ENCODE assay signal across 6 cellular contexts in the genomic region with DNA sequence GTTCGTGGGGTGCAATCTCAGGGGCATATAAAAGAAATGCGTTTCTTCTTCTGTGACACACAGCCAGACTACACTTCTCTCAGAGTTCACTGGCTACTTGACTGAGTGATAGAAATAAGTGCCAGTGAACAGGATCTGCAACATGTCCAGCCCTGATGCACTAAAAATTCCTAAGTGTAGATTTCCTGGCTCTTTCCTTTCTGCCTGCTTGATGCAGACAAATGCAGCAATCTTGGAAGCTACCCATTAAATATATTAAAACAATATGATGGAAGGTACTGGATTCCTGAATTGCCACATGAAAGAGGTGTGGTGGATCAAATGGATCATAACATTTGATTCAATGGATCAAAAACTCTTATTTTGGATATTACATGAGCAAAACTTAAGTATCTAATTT.
"Had no signal": no experiment of that assay in that cellular context is flagged by ENCODE, and none has a peak within 500 bp of the region (broad histone marks: within the 10 kb centered on the region; RNA-seq: fewer than 3 reads in every experiment).

No MANE protein-coding gene starts in this region.

- H3K4me3 Mint-ChIP-seq: GM23338, H9 had no signal

- H3K4me3 ChIP-seq: GM23338, K562 had no signal

- H3K27ac Mint-ChIP-seq: GM23338, H9 had no signal

- ATAC-seq: GM23338, K562 had no signal

- H3K4me2 ChIP-seq: GM23338 had no signal

- DNase-seq: H9, HCEC 1CT, IMR-90, KG1 had no signal

- H2AFZ ChIP-seq: GM23338 had no signal

- H3K9me3 Mint-ChIP-seq: GM23338, H9 had no signal
